ENCODE assay signal across 2 cellular contexts in the genomic region with DNA sequence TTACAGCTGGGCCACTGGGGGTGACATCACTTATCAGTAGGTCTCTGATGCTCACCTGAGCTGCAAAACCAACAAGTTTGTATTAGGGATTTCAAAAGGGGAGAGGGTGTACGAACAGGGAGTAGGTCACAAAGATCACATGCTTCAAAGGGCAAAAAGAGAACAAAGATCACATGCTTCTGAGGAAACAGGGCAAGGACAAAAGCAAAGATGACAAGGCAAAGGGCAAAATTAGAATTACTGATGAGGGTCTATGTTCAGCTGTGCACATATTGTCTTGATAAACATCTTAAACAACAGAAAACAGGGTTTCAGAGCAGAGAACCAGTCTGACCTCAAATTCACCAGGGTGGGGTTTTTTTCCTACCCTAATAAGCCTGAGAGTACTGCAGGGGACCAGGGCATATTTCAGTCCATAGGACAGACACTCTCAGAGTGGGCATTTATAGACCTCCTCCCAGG. TPM values are rescaled to one million over a fixed set of nuclear protein-coding genes. Genes with fewer than 3 reads are reported as not detected.
"Had no signal": no experiment of that assay in that cellular context is flagged by ENCODE, and none has a peak within 500 bp of the region (broad histone marks: within the 10 kb centered on the region; RNA-seq: fewer than 3 reads in every experiment).

No MANE protein-coding gene starts in this region.

RNA-seq across cellular contexts. Expression of a gene that starts 6.2 kb away (rescaled TPM):
- total RNA-seq: GM23248, H4 had no signal
- polyA plus RNA-seq: GM23248 had no signal
